Comparison of ENCODE assay signal across 1 cellular context in the genomic region with DNA sequence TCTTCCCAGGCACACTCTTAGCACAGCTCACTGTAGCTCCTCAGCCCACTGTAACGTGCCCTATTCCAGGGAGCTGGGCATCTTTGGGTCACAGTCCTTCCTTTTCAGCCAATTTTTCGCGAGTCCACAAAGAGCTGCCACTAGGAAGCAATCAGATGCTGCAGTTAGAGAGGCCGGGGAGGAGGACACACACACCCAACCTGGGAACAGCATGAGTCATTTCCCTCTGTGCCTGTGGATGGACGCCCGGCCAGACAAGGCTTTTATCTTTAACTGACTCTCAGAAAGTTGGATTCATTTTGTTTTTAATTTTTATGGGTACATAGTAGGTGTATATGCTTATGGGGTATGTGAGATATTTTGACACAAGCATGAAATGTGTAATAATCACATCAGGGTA.
TF ChIP-seq lines count a peak whose summit lies in the region.

No MANE protein-coding gene starts in this region.

TF ChIP-seq in K562, 482 proteins besides CTCF, POLR2A, EP300 and RAD21 (continued from another document):
- TF ChIP-seq, protein P1, sequence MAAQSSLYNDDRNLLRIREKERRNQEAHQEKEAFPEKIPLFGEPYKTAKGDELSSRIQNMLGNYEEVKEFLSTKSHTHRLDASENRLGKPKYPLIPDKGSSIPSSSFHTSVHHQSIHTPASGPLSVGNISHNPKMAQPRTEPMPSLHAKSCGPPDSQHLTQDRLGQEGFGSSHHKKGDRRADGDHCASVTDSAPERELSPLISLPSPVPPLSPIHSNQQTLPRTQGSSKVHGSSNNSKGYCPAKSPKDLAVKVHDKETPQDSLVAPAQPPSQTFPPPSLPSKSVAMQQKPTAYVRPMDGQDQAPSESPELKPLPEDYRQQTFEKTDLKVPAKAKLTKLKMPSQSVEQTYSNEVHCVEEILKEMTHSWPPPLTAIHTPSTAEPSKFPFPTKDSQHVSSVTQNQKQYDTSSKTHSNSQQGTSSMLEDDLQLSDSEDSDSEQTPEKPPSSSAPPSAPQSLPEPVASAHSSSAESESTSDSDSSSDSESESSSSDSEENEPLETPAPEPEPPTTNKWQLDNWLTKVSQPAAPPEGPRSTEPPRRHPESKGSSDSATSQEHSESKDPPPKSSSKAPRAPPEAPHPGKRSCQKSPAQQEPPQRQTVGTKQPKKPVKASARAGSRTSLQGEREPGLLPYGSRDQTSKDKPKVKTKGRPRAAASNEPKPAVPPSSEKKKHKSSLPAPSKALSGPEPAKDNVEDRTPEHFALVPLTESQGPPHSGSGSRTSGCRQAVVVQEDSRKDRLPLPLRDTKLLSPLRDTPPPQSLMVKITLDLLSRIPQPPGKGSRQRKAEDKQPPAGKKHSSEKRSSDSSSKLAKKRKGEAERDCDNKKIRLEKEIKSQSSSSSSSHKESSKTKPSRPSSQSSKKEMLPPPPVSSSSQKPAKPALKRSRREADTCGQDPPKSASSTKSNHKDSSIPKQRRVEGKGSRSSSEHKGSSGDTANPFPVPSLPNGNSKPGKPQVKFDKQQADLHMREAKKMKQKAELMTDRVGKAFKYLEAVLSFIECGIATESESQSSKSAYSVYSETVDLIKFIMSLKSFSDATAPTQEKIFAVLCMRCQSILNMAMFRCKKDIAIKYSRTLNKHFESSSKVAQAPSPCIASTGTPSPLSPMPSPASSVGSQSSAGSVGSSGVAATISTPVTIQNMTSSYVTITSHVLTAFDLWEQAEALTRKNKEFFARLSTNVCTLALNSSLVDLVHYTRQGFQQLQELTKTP (IDR thresholded peaks at IDR 0.05; ENCODE audit: low read depth in 1 of 2, partially characterized antibody in 2 of 2), result no peak
